Comparison of ENCODE assay signal across 19 cellular contexts in the genomic region with DNA sequence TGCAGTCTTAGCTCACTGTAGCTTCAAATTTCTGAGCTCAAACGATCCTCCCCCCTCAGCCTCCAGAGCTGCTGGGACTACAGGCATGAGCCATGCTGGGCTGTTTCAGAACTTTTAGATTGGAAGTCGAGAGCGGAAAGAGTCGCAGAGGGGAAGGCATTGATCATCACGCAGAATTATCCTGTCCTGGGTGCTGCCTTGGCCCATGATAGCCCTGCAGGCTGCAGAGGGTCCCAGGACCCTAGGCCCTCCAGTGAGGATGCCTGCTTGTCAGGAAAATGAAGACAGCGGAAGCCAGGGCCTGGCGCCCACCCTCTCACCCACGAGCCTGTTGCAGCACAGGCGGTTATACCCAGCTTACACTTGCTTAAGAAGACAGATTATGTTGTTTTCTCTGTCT. TPM values are rescaled to one million over a fixed set of nuclear protein-coding genes. Genes with fewer than 3 reads are reported as not detected.
DNase-seq lines count a peak whose midpoint lies in the region; ATAC-seq, FAIRE-seq and TF ChIP-seq lines count a peak whose summit lies in the region.
"Had no signal": no experiment of that assay in that cellular context is flagged by ENCODE, and none has a peak within 500 bp of the region (broad histone marks: within the 10 kb centered on the region; RNA-seq: fewer than 3 reads in every experiment).

No MANE protein-coding gene starts in this region.

- peak overlapping the region; percentile 21 for H3K4me3 Mint-ChIP-seq in activated T-cell treated with anti-CD3 and anti-CD28 coated beads, Interleukin-2, amount 50 U/mL, for 4 hours
- H3K4me3 Mint-ChIP-seq: memory B cell had no signal

- H3K27ac ChIP-seq in RWPE1 (peak overlapping the region; percentile 74), coronary artery (no peak overlapping the region), osteoblast (ENCODE audit: low read depth, low read length) (no peak overlapping the region), small intestine (ENCODE audit: low read depth in 1 of 2, low read length in 1 of 2) (no peak overlapping the region)
- H3K27ac ChIP-seq: Peyer's patch, sigmoid colon had no signal

- no peaks in the 10 kb centered on the region for H3K27me3 ChIP-seq in osteoblast (ENCODE audit: insufficient read depth, low read length)
- H3K27me3 ChIP-seq in small intestine (ENCODE audit: control insufficient read depth in 2 of 2, insufficient read depth in 2 of 2, low read length in 2 of 2) = no peaks in the 10 kb centered on the region
- H3K27me3 ChIP-seq: Peyer's patch, sigmoid colon had no signal

- FAIRE-seq in small intestine (lab: Jason Lieb, UNC) = no peak
- FAIRE-seq: GM12878, urothelium cell line had no signal

- no peaks in the 10 kb centered on the region for H3K9me3 Mint-ChIP-seq in activated T-cell treated with anti-CD3 and anti-CD28 coated beads, Interleukin-2, amount 50 U/mL, for 4 hours
- H3K9me3 Mint-ChIP-seq: CD14-positive monocyte, memory B cell had no signal

- CTCF ChIA-PET in RWPE1 (lab: Yijun Ruan, JAX) = interaction anchor here (0.7 kb wide), 1 partner anchor 23 kb away, joined by 3 read pairs; no protein-coding TSS in a partner anchor

- H4K20me1 ChIP-seq in osteoblast (ENCODE audit: insufficient read depth, low read length) = peaks cover 80% of the 10 kb centered on the region

- H3K79me2 ChIP-seq in osteoblast (ENCODE audit: insufficient read depth, low read length) = peaks cover 92% of the 10 kb centered on the region

- peaks cover 19% of the 10 kb centered on the region for H3K36me3 Mint-ChIP-seq in activated T-cell treated with anti-CD3 and anti-CD28 coated beads, Interleukin-2, amount 50 U/mL, for 4 hours (ENCODE audit: insufficient read depth)

- TF ChIP-seq CTCF in RWPE1 (conservative IDR thresholded peaks at IDR 0.05; ENCODE audit: low read depth) (no peak), coronary artery (IDR thresholded peaks at IDR 0.05) (no peak), osteoblast (IDR thresholded peaks at IDR 0.05; ENCODE audit: extremely low read depth, low read depth, low read length) (no peak)

- H3K36me3 ChIP-seq in osteoblast (ENCODE audit: insufficient read depth, low read length) (no peaks in the 10 kb centered on the region), small intestine (ENCODE audit: control insufficient read depth in 2 of 2, insufficient read depth in 2 of 2, low read length in 2 of 2) (peaks cover 0 to 2% of the 10 kb centered on the region in 2 donors)
- H3K36me3 ChIP-seq: Peyer's patch had no signal

- H2AFZ ChIP-seq in osteoblast (ENCODE audit: low read length) = no peak overlapping the region

- no peaks in the 10 kb centered on the region for H3K27me3 Mint-ChIP-seq in activated T-cell treated with anti-CD3 and anti-CD28 coated beads, Interleukin-2, amount 50 U/mL, for 4 hours (ENCODE audit: low read depth)
- H3K27me3 Mint-ChIP-seq: memory B cell had no signal

- no peak overlapping the region for H3K4me3 ChIP-seq in coronary artery
- H3K4me3 ChIP-seq in osteoblast (ENCODE audit: insufficient read depth, low read length) = no peak overlapping the region
- no peak overlapping the region for H3K4me3 ChIP-seq in small intestine (ENCODE audit: low read depth in 1 of 2, low read length in 2 of 2)
- H3K4me3 ChIP-seq: GM12878, Peyer's patch, sigmoid colon had no signal

- H3K9me3 ChIP-seq in osteoblast (ENCODE audit: low read depth, low read length) (no peaks in the 10 kb centered on the region), small intestine (ENCODE audit: control insufficient read depth, low read depth) (no peaks in the 10 kb centered on the region)
- H3K9me3 ChIP-seq: Peyer's patch, sigmoid colon had no signal

- POLR2A ChIA-PET in RWPE1 (lab: Yijun Ruan, JAX; ENCODE audit: low non-redundant PET) = no interaction called here

- no peak overlapping the region for H3K4me2 ChIP-seq in osteoblast (ENCODE audit: insufficient read depth, low read length)

- no peak for ATAC-seq in activated T-cell treated with anti-CD3 and anti-CD28 coated beads, Interleukin-2, amount 50 U/mL, for 4 hours
- ATAC-seq: GM12878 had no signal

- no peak for DNase-seq in activated T-cell treated with anti-CD3 and anti-CD28 coated beads, Interleukin-2, amount 50 U/mL, for 4 hours
- DNase-seq in activated T-cell treated with anti-CD3 and anti-CD28 coated beads, Interleukin-2, amount 50 U/mL, for 48 hours = no peak
- no peak for DNase-seq in RWPE1 (ENCODE audit: low spot score)
- DNase-seq in coronary artery (ENCODE audit: low spot score) = peak; percentile 36
- DNase-seq in osteoblast (ENCODE audit: insufficient read length, low spot score, missing footprints) = peak; percentile 56
- no peak for DNase-seq in occipital lobe (lab: John Stamatoyannopoulos, UW)
- DNase-seq in small intestine = no peak
- DNase-seq in hepatic stellate cell (ENCODE audit: low spot score) = no peak
- DNase-seq: activated effector memory CD4-positive, alpha-beta T cell treated with anti-CD3 and anti-CD28 coated beads, Interleukin-2, amount 50 U/mL, for 16 hours; dermis blood vessel endothelial cell; KG1; NCI-H1436 treated with DMSO at 0.1 percent for 48 hours; NCI-H510A; sigmoid colon had no signal

- peaks cover 80% of the 10 kb centered on the region for H3K4me1 Mint-ChIP-seq in activated T-cell treated with anti-CD3 and anti-CD28 coated beads, Interleukin-2, amount 50 U/mL, for 4 hours (ENCODE audit: low read depth)

- 87 to 93% (median 89%) methylated on average over 9 of the region's 9 CpGs for WGBS in small intestine, 3 donors

- no peaks in the 10 kb centered on the region for H3K4me1 ChIP-seq in osteoblast (ENCODE audit: insufficient read depth, low read length)
- peaks cover 7 to 10% of the 10 kb centered on the region in 2 donors for H3K4me1 ChIP-seq in small intestine (ENCODE audit: control insufficient read depth in 2 of 2, insufficient read depth in 1 of 2, low read depth in 1 of 2, low read length in 1 of 2)
- H3K4me1 ChIP-seq: sigmoid colon had no signal

RNA-seq across cellular contexts. Expression of a gene that starts 9.1 kb away (rescaled TPM):
- 10 to 100 TPM; 11.4 to 13.2 (median 12.0) TPM for total RNA-seq in activated T-cell treated with anti-CD3 and anti-CD28 coated beads, Interleukin-2, amount 50 U/mL, for 4 hours
- total RNA-seq in osteoblast = 43.3 and 43.8 TPM in 2 replicates
- total RNA-seq in occipital lobe = 80.3 TPM
- polyA plus RNA-seq in small intestine = 10 to 100 TPM; 14.9 to 20.1 (median 18.1) TPM

Comparison
In these comparisons a context has a peak if more than half of its experiments do, and no peak if none do; other contexts are left out.
1. DNase-seq: peak in coronary artery (single experiment) and osteoblast (single experiment); none in activated T-cell treated with anti-CD3 and anti-CD28 coated beads, Interleukin-2, amount 50 U/mL, for 4 hours (single experiment), activated T-cell treated with anti-CD3 and anti-CD28 coated beads, Interleukin-2, amount 50 U/mL, for 48 hours (0 of 2), RWPE1 (single experiment), occipital lobe (single experiment), small intestine (single experiment) and hepatic stellate cell (single experiment).